In the genomic region with DNA sequence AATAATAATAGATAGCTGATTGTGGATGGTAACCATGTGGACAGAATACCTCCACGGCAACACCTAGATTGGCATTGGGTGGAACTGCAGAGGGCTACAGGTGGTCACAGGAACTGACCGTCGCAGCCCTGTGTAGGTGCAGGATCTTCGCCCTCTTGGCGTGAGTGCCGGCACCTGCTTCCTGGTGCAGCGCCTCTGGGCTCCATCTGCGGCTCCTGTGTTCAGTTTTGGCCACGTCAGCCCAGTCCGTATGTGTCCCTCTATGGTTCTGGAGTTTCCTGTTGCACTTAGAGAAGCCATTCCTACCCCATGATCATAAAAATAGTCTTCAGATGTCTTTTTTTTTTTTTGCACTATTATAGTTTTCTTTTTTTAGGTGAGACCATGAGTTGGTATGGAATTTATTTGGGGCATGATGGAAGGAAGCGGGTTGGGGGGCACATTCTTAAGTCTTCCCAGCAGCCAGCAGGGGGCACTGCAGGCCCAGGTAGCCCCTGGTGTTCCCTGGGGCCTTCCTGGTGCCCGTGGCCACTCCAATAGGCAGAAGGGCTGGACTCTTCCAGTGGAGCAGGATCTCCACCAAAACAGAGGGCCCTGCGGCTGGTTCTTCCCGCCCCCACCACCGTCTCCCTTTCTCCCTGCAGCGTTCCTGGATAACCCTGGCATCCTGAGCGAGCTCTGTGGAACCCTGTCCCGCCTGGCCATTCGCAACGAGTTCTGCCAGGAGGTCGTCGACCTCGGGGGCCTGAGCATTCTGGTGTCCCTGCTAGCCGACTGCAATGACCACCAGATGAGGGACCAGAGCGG, we compare ENCODE assay signal across 8 cellular contexts. TPM values are rescaled to one million over a fixed set of nuclear protein-coding genes. Genes with fewer than 3 reads are reported as not detected.
DNase-seq lines count a peak whose midpoint lies in the region; ATAC-seq and TF ChIP-seq lines count a peak whose summit lies in the region.

No MANE protein-coding gene starts in this region.

- H3K4me3 Mint-ChIP-seq in activated T-helper 1 cell treated with anti-CD3 and anti-CD28 coated beads, Interleukin-12 subunit alpha, Interleukin-12 subunit beta, Interleukin-2, Interleukin-4 antibody, amounts not matched to agents 30 ng/mL and 10 ng/mL and 1 ng/mL, durations not matched to agents 14 hours and 24 hours and 36 hours, result no peak overlapping the region

- H3K36me3 Mint-ChIP-seq in activated T-helper 1 cell treated with anti-CD3 and anti-CD28 coated beads, Interleukin-12 subunit alpha, Interleukin-12 subunit beta, Interleukin-2, Interleukin-4 antibody, amounts not matched to agents 30 ng/mL and 10 ng/mL and 1 ng/mL, durations not matched to agents 14 hours and 24 hours and 36 hours (ENCODE audit: low read depth), result peaks cover 11% of the 10 kb centered on the region

- H3K4me1 Mint-ChIP-seq in activated T-helper 1 cell treated with anti-CD3 and anti-CD28 coated beads, Interleukin-12 subunit alpha, Interleukin-12 subunit beta, Interleukin-2, Interleukin-4 antibody, amounts not matched to agents 30 ng/mL and 10 ng/mL and 1 ng/mL, durations not matched to agents 14 hours and 24 hours and 36 hours (ENCODE audit: low read depth), result no peaks in the 10 kb centered on the region

- H3K9me2 ChIP-seq in PC-3 (replicated peaks; ENCODE audit: low read length), result no peaks in the 10 kb centered on the region

- no peaks in the 10 kb centered on the region for H3K27me3 ChIP-seq in PC-3 (ENCODE audit: low read length)
- no peaks in the 10 kb centered on the region for H3K27me3 ChIP-seq in heart left ventricle

- H3F3A ChIP-seq in PC-3 (ENCODE audit: low read length, unreplicated experiment), result no peaks in the 10 kb centered on the region

- no peak for TF ChIP-seq POLR2A in heart left ventricle (IDR thresholded peaks at IDR 0.05)

- TF ChIP-seq CTCF in PC-3 (conservative IDR thresholded peaks at IDR 0.05; ENCODE audit: low read depth, low read length) (peak; percentile 81), heart left ventricle (IDR thresholded peaks at IDR 0.05) (peak; percentile 54 to 77 (median 74))

- no peak overlapping the region for H3K27ac ChIP-seq in PC-3 (ENCODE audit: low read length)
- H3K27ac ChIP-seq in heart left ventricle, result no peak overlapping the region

- BruUV-seq in PC-3 (replicated peaks; lab: Mats Ljungman, UMichigan), result no TSS peak

- ATAC-seq in PC-3 (peak; percentile 63), heart left ventricle (peak; percentile 35 to 82 (median 62)), GM19035 (IDR thresholded peaks at IDR 0.05; ENCODE audit: unreplicated experiment) (no peak), HG03442 (IDR thresholded peaks at IDR 0.05; ENCODE audit: unreplicated experiment) (no peak)

- no peaks in the 10 kb centered on the region for H3K9me3 Mint-ChIP-seq in activated T-helper 1 cell treated with anti-CD3 and anti-CD28 coated beads, Interleukin-12 subunit alpha, Interleukin-12 subunit beta, Interleukin-2, Interleukin-4 antibody, amounts not matched to agents 30 ng/mL and 10 ng/mL and 1 ng/mL, durations not matched to agents 14 hours and 24 hours and 36 hours

- H3K4me3 ChIP-seq in PC-3 (ENCODE audit: low read length), result no peak overlapping the region
- H3K4me3 ChIP-seq in heart left ventricle, result no peak overlapping the region

- H4K20me1 ChIP-seq in PC-3 (ENCODE audit: low read length), result no peaks in the 10 kb centered on the region

- no peaks in the 10 kb centered on the region for H3K79me2 ChIP-seq in PC-3 (ENCODE audit: low read length)

- no peak overlapping the region for H3K4me2 ChIP-seq in PC-3 (ENCODE audit: low read length)

- H3K9me3 ChIP-seq in PC-3 (ENCODE audit: low read length) (no peaks in the 10 kb centered on the region), heart left ventricle (no peaks in the 10 kb centered on the region)

- H3K4me1 ChIP-seq in PC-3 (ENCODE audit: insufficient read depth, low read length) (no peaks in the 10 kb centered on the region), heart left ventricle (peaks cover 0 to 6% (median 0%) of the 10 kb centered on the region in 12 donors)

- CTCF ChIA-PET in PC-3 (lab: Charles Lee), result interaction anchor here (0.6 kb wide), 1 partner anchor 14 kb away, joined by 5 read pairs; no protein-coding TSS in a partner anchor

- intact Hi-C loops in activated T-helper 1 cell treated with anti-CD3 and anti-CD28 coated beads, Interleukin-12 subunit alpha, Interleukin-12 subunit beta, Interleukin-2, Interleukin-4 antibody, amounts not matched to agents 30 ng/mL and 10 ng/mL and 1 ng/mL, durations not matched to agents 14 hours and 24 hours and 36 hours (cut with micrococcal nuclease), result loop anchor here (2.0 kb wide), 1 partner anchor 85 kb away; the partner anchor contains the start of gene TMEM161A
- intact Hi-C loops in PC-3 (cut with micrococcal nuclease) (loop anchor here (2.0 kb wide), 1 partner anchor 85 kb away; the partner anchor contains the start of gene TMEM161A), heart left ventricle (cut with DNase I) (loop anchor here in 7 of 10 donors (1.0 to 5.0 kb wide), 8 partner anchors 57 to 124 kb away; partner anchors contain the start of gene TMEM161A (in 4 of the 7))

- no peak overlapping the region for H2AFZ ChIP-seq in PC-3 (ENCODE audit: low read length)

- POLR2A ChIA-PET in PC-3 (lab: Charles Lee; ENCODE audit: unreplicated experiment), result no interaction called here

- WGBS in heart left ventricle, 4 donors, result 88 to 90% (median 89%) methylated on average over 21 to 25 of the region's 25 CpGs

- no peaks in the 10 kb centered on the region for H3K27me3 Mint-ChIP-seq in activated T-helper 1 cell treated with anti-CD3 and anti-CD28 coated beads, Interleukin-12 subunit alpha, Interleukin-12 subunit beta, Interleukin-2, Interleukin-4 antibody, amounts not matched to agents 30 ng/mL and 10 ng/mL and 1 ng/mL, durations not matched to agents 14 hours and 24 hours and 36 hours (ENCODE audit: insufficient read depth)

- no peak overlapping the region for H3K9ac ChIP-seq in PC-3 (ENCODE audit: low read length)

- peak; percentile 53 for DNase-seq in activated T-helper 1 cell treated with Interleukin-2 at 50 U/mL for 16 hours (ENCODE audit: low read depth)
- no peak for DNase-seq in activated T-helper 1 cell treated with anti-CD3 and anti-CD28 coated beads, Interleukin-12 subunit alpha, Interleukin-12 subunit beta, Interleukin-2, Interleukin-4 antibody, amounts not matched to agents 30 ng/mL and 10 ng/mL and 1 ng/mL, durations not matched to agents 14 hours and 24 hours and 36 hours (ENCODE audit: low spot score)
- peak; percentile 36 for DNase-seq in PC-3
- DNase-seq in activated naive CD4-positive, alpha-beta T cell treated with anti-CD3 and anti-CD28 coated beads, Interleukin-2, amount 50 U/mL, for 16 hours, result peak; percentile 57
- peak; percentile 59 to 84 (median 70) for DNase-seq in heart left ventricle
- peak; percentile 57 for DNase-seq in retina

- no peak overlapping the region for H3K27ac Mint-ChIP-seq in activated T-helper 1 cell treated with anti-CD3 and anti-CD28 coated beads, Interleukin-12 subunit alpha, Interleukin-12 subunit beta, Interleukin-2, Interleukin-4 antibody, amounts not matched to agents 30 ng/mL and 10 ng/mL and 1 ng/mL, durations not matched to agents 14 hours and 24 hours and 36 hours

- H3K36me3 ChIP-seq in PC-3 (ENCODE audit: low read depth, low read length) (peaks cover 32% of the 10 kb centered on the region; the same call in 1 of the 2 replicates), heart left ventricle (peaks cover 0 to 73% (median 63%) of the 10 kb centered on the region in 9 donors)

RNA-seq across cellular contexts. Expression of gene SLC25A42, which starts 10.1 kb away (rescaled TPM):
- 7.8 and 10.8 TPM in 2 replicates for total RNA-seq in activated T-helper 1 cell treated with anti-CD3 and anti-CD28 coated beads, Interleukin-12 subunit alpha, Interleukin-12 subunit beta, Interleukin-2, Interleukin-4 antibody, amounts not matched to agents 30 ng/mL and 10 ng/mL and 1 ng/mL, durations not matched to agents 14 hours and 24 hours and 36 hours
- total RNA-seq in PC-3 (2014; rRNA removed) (8.0 and 8.8 TPM in 2 replicates), heart left ventricle (10 to 100 TPM; 15.7 to 28.0 (median 17.9) TPM)
- polyA plus RNA-seq in heart left ventricle, result 10 to 100 TPM; 15.6 to 21.1 TPM

RNA-seq across cellular contexts. Expression of gene ARMC6, which starts 20.3 kb away (rescaled TPM):
- total RNA-seq in activated T-helper 1 cell treated with anti-CD3 and anti-CD28 coated beads, Interleukin-12 subunit alpha, Interleukin-12 subunit beta, Interleukin-2, Interleukin-4 antibody, amounts not matched to agents 30 ng/mL and 10 ng/mL and 1 ng/mL, durations not matched to agents 14 hours and 24 hours and 36 hours, result 54.9 and 56.5 TPM in 2 replicates
- total RNA-seq in PC-3 (2014; rRNA removed) (102 and 114 TPM in 2 replicates), heart left ventricle (10 to 100 TPM in 8 of 9 donors, 1 to 10 TPM in 1; 9.9 to 23.6 (median 18.0) TPM)
- 10 to 100 TPM; 22.4 to 24.7 TPM for polyA plus RNA-seq in heart left ventricle

RNA-seq across cellular contexts. Expression of gene SUGP2, which starts 20.4 kb away (rescaled TPM):
- total RNA-seq in activated T-helper 1 cell treated with anti-CD3 and anti-CD28 coated beads, Interleukin-12 subunit alpha, Interleukin-12 subunit beta, Interleukin-2, Interleukin-4 antibody, amounts not matched to agents 30 ng/mL and 10 ng/mL and 1 ng/mL, durations not matched to agents 14 hours and 24 hours and 36 hours, result 114 and 128 TPM in 2 replicates
- total RNA-seq in PC-3 (2014; rRNA removed), result 48.9 and 56.9 TPM in 2 replicates
- total RNA-seq in heart left ventricle, result 10 to 100 TPM; 36.1 to 76.5 (median 59.4) TPM
- polyA plus RNA-seq in heart left ventricle, result 10 to 100 TPM; 36.8 to 47.8 TPM

Comparison
In these comparisons a context has a peak if more than half of its experiments do, and no peak if none do; other contexts are left out.
1. ATAC-seq: peak in PC-3 (single experiment) and heart left ventricle (4 of 4); none in GM19035 (single experiment) and HG03442 (single experiment).